In the genomic region with DNA sequence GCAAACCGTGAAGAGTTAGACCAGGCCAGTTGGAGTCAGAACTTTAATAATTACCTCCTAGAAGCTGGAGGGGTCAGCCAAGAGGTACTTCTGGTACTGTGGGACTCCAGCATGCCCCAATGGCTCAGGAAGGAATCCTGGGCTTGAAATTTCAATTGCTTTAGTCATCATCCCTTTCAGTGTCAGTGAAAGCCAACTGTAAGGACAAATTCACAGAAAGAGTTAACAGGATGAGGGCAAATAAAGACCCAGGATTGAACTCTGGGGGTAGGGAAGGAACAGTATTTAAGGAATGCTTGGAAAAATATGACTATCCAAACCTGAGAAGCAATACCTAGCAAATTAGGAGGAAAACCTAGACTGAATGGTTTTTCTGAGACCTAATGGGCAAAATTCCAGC, we compare ENCODE assay signal across 10 cellular contexts.
A peak's percentile ranks its signal among the peaks of the same experiment; 100 is the strongest.
DNase-seq lines count a peak whose midpoint lies in the region; FAIRE-seq and TF ChIP-seq lines count a peak whose summit lies in the region.
"Had no signal": no experiment of that assay in that cellular context is flagged by ENCODE, and none has a peak within 500 bp of the region (broad histone marks: within the 10 kb centered on the region; RNA-seq: fewer than 3 reads in every experiment).

No MANE protein-coding gene starts in this region.

- H3K4me3 ChIP-seq in SJCRH30: no peak overlapping the region

- H3K4me1 Mint-ChIP-seq in osteocyte (ENCODE audit: unreplicated experiment): peaks cover 67% of the 10 kb centered on the region

- no peaks in the 10 kb centered on the region for H3K36me3 ChIP-seq in SJCRH30

- H3K4me1 ChIP-seq in SJCRH30: peaks cover 28% of the 10 kb centered on the region

- H3K4me3 Mint-ChIP-seq in osteocyte (ENCODE audit: unreplicated experiment): no peak overlapping the region

- no peak for TF ChIP-seq POLR2A in H54 (IDR thresholded peaks at IDR 0.05; ENCODE audit: low read depth, low read length)

- H3K27me3 Mint-ChIP-seq in osteocyte (ENCODE audit: unreplicated experiment): no peaks in the 10 kb centered on the region

- peaks cover 10% of the 10 kb centered on the region for H3K36me3 Mint-ChIP-seq in osteocyte (ENCODE audit: unreplicated experiment)

- DNase-seq in H54 (ENCODE audit: insufficient read length, low spot score) (no peak), SJCRH30 (peak; percentile 77 to 83), fibroblast of the conjunctiva (ENCODE audit: low read depth) (peak; percentile 69), osteocyte (ENCODE audit: extremely low spot score, unreplicated experiment) (no peak), GM19240 (ENCODE audit: insufficient read length, low spot score) (no peak), GM20000 (ENCODE audit: low spot score) (no peak), GM13976 (ENCODE audit: low spot score) (no peak), NCI-H1092 treated with DMSO at 0.1 percent for 48 hours (lab: John Stamatoyannopoulos, UW) (no peak)
- DNase-seq: NCI-H1105 had no signal

- in situ Hi-C loops in GM13976 (cut with MboI; ENCODE audit: low sequenced_read_pairs, unreplicated experiment): no loop called here

- H3K27ac ChIP-seq in SJCRH30: peak overlapping the region; percentile 76
- H3K27ac ChIP-seq: VCaP had no signal

- H3K9me3 Mint-ChIP-seq in osteocyte (ENCODE audit: unreplicated experiment): peaks cover 14% of the 10 kb centered on the region

- peak; percentile 91 for FAIRE-seq in H54 (lab: Jason Lieb, UNC)

- no peaks in the 10 kb centered on the region for H3K27me3 ChIP-seq in SJCRH30

- peak; percentile 57 for TF ChIP-seq CTCF in osteocyte (IDR thresholded peaks at IDR 0.05)
- TF ChIP-seq CTCF in GM20000 (IDR thresholded peaks at IDR 0.05; ENCODE audit: extremely low read depth, missing control alignments): no peak
- TF ChIP-seq CTCF in GM13976 (IDR thresholded peaks at IDR 0.05; ENCODE audit: borderline replicate concordance, control extremely low read depth, extremely low read depth, insufficient read depth, missing control alignments): no peak

- peak overlapping the region; percentile 88 for H3K27ac Mint-ChIP-seq in osteocyte (ENCODE audit: unreplicated experiment)

- H3K9me3 ChIP-seq in SJCRH30 (replicated peaks): no peaks in the 10 kb centered on the region

Comparison
In these comparisons a context has a peak if more than half of its experiments do, and no peak if none do; other contexts are left out.
1. DNase-seq: peak in SJCRH30 (2 of 2) and fibroblast of the conjunctiva (single experiment); none in H54 (single experiment), osteocyte (single experiment), GM19240 (single experiment), GM20000 (single experiment), GM13976 (single experiment) and NCI-H1092 treated with DMSO at 0.1 percent for 48 hours (single experiment).